14 cellular contexts compared by ENCODE assay signal in genomic region chr14:57889245-57889644, GRCh38. TPM values are rescaled to one million over a fixed set of nuclear protein-coding genes. Genes with fewer than 3 reads are reported as not detected.
DNase-seq lines count a peak whose midpoint lies in the region; ATAC-seq and TF ChIP-seq lines count a peak whose summit lies in the region.
"Had no signal": no experiment of that assay in that cellular context is flagged by ENCODE, and none has a peak within 500 bp of the region (broad histone marks: within the 10 kb centered on the region; RNA-seq: fewer than 3 reads in every experiment).

No MANE protein-coding gene starts in this region.

- peaks cover 4% of the 10 kb centered on the region for H3K4me1 Mint-ChIP-seq in endodermal cell

- 80 to 90% methylated on average over 3 to 4 of the region's 4 CpGs for WGBS in endodermal cell (ENCODE audit: insufficient coverage in 1 of 2, insufficient read length in 1 of 2), 2 experiments

- peaks cover 6% of the 10 kb centered on the region for H3K27me3 Mint-ChIP-seq in endodermal cell (ENCODE audit: insufficient read depth)
- H3K27me3 Mint-ChIP-seq: stimulated activated naive CD8-positive, alpha-beta T cell treated with anti-CD3 and anti-CD28 coated beads, Interleukin-15, Interleukin-2, amounts not matched to agents 100 ng/mL and 50 ng/mL, for 24 hours had no signal

- DNase-seq in A673 (ENCODE audit: low spot score) (peak; percentile 29), NCI-H1092 treated with DMSO at 0.1 percent for 48 hours (lab: John Stamatoyannopoulos, UW) (peak; percentile 63), cerebellar cortex (ENCODE audit: low spot score) (peak; percentile 98), kidney epithelial cell (ENCODE audit: low read depth) (peak; percentile 35), NCI-H2171 treated with DMSO at 0.1 percent for 48 hours (lab: John Stamatoyannopoulos, UW) (no peak), endodermal cell (no peak)
- DNase-seq: kidney glomerular epithelial cell, small intestine had no signal

- ATAC-seq in HG02623 (IDR thresholded peaks at IDR 0.05; ENCODE audit: unreplicated experiment): no peak
- ATAC-seq in GM21786 (IDR thresholded peaks at IDR 0.05; ENCODE audit: unreplicated experiment): no peak
- ATAC-seq: K562, Panc1 had no signal

- no peak overlapping the region for H3K27ac ChIP-seq in A673 (ENCODE audit: low read depth, low read length, poor library complexity, severe bottlenecking)
- no peak overlapping the region for H3K27ac ChIP-seq in endodermal cell (ENCODE audit: low read depth, low read length)
- H3K27ac ChIP-seq: breast epithelium had no signal

- intact Hi-C loops in A673 (cut with micrococcal nuclease; ENCODE audit: unreplicated experiment): loop anchor here (5.0 kb wide), 1 partner anchor 183 kb away; no protein-coding TSS in a partner anchor

- no peaks in the 10 kb centered on the region for H3K9me3 Mint-ChIP-seq in endodermal cell
- H3K9me3 Mint-ChIP-seq: stimulated activated naive CD8-positive, alpha-beta T cell treated with anti-CD3 and anti-CD28 coated beads, Interleukin-15, Interleukin-2, amounts not matched to agents 100 ng/mL and 50 ng/mL, for 24 hours had no signal

- H3K36me3 ChIP-seq in A673 (ENCODE audit: insufficient read depth, low read length, poor library complexity, severe bottlenecking) (no peaks in the 10 kb centered on the region), kidney epithelial cell (ENCODE audit: control insufficient read depth, insufficient read depth, low read length) (no peaks in the 10 kb centered on the region), endodermal cell (ENCODE audit: control insufficient read depth, insufficient read depth, low read length) (no peaks in the 10 kb centered on the region)
- H3K36me3 ChIP-seq: breast epithelium had no signal

- TF ChIP-seq CTCF in A673 (conservative IDR thresholded peaks at IDR 0.05; ENCODE audit: low read depth, low read length): no peak
- TF ChIP-seq CTCF in kidney epithelial cell (IDR thresholded peaks at IDR 0.05; ENCODE audit: insufficient read depth, low read length, poor library complexity, severe bottlenecking): no peak
- no peak for TF ChIP-seq CTCF in endodermal cell (conservative IDR thresholded peaks at IDR 0.05)

- no peak overlapping the region for H3K4me3 ChIP-seq in A673 (ENCODE audit: low read depth, low read length, poor library complexity, severe bottlenecking)
- H3K4me3 ChIP-seq in kidney epithelial cell (ENCODE audit: low read depth, low read length): no peak overlapping the region
- no peak overlapping the region for H3K4me3 ChIP-seq in endodermal cell (ENCODE audit: low read length)
- H3K4me3 ChIP-seq: breast epithelium, K562 had no signal

- H3K9me3 ChIP-seq in A673 (ENCODE audit: low read depth, low read length, poor library complexity, severe bottlenecking) (no peaks in the 10 kb centered on the region), endodermal cell (ENCODE audit: control insufficient read depth, low read length) (no peaks in the 10 kb centered on the region)
- H3K9me3 ChIP-seq: breast epithelium had no signal

- H3K9ac ChIP-seq in endodermal cell (ENCODE audit: extremely low read depth, low read length, poor library complexity, severe bottlenecking): no peak overlapping the region

- no peaks in the 10 kb centered on the region for H3K36me3 Mint-ChIP-seq in endodermal cell (ENCODE audit: low read depth)

- CTCF ChIA-PET in A673 (lab: Charles Lee): no interaction called here

- BruUV-seq in A673 (replicated peaks; lab: Mats Ljungman, UMichigan): no TSS peak

- H3K4me1 ChIP-seq in A673 (ENCODE audit: insufficient read depth, low read length, poor library complexity, severe bottlenecking) (peaks cover 3% of the 10 kb centered on the region), endodermal cell (ENCODE audit: control insufficient read depth, insufficient read depth, low read length) (no peaks in the 10 kb centered on the region)
- H3K4me1 ChIP-seq: breast epithelium had no signal

- H3K27me3 ChIP-seq in A673 (replicated peaks; ENCODE audit: insufficient read depth, low read depth, low read length, poor library complexity) (no peaks in the 10 kb centered on the region), kidney epithelial cell (ENCODE audit: control insufficient read depth, insufficient read depth, low read length) (no peaks in the 10 kb centered on the region), endodermal cell (ENCODE audit: control insufficient read depth, insufficient read depth, low read length, poor library complexity, severe bottlenecking) (no peaks in the 10 kb centered on the region)
- H3K27me3 ChIP-seq: breast epithelium had no signal

- POLR2A ChIA-PET in A673 (lab: Charles Lee; ENCODE audit: low non-redundant PET): no interaction called here

- no peak overlapping the region for H3K27ac Mint-ChIP-seq in endodermal cell
- H3K27ac Mint-ChIP-seq: stimulated activated naive CD8-positive, alpha-beta T cell treated with anti-CD3 and anti-CD28 coated beads, Interleukin-15, Interleukin-2, amounts not matched to agents 100 ng/mL and 50 ng/mL, for 24 hours had no signal

- H3K4me3 Mint-ChIP-seq in endodermal cell: no peak overlapping the region
- H3K4me3 Mint-ChIP-seq: stimulated activated naive CD8-positive, alpha-beta T cell treated with anti-CD3 and anti-CD28 coated beads, Interleukin-15, Interleukin-2, amounts not matched to agents 100 ng/mL and 50 ng/mL, for 24 hours had no signal

RNA-seq across cellular contexts. Expression of gene SLC35F4, which starts 23.4 kb away (rescaled TPM):
- total RNA-seq in A673 (2021): 0.59 TPM in 1 of 2 replicates, not detected in the other
- not detected in 2 replicates for total RNA-seq in kidney epithelial cell
- total RNA-seq in endodermal cell: not detected
- 0.32 TPM for polyA plus RNA-seq in endodermal cell (2013, experiment 1 of 2)
- 0.29 TPM for polyA plus RNA-seq in endodermal cell (2013, experiment 2 of 2)
- total RNA-seq: breast epithelium, K562 had no signal

Comparison
In these comparisons a context has a peak if more than half of its experiments do, and no peak if none do; other contexts are left out.
1. DNase-seq: peak in A673 (single experiment), NCI-H1092 treated with DMSO at 0.1 percent for 48 hours (single experiment), cerebellar cortex (single experiment) and kidney epithelial cell (single experiment); none in NCI-H2171 treated with DMSO at 0.1 percent for 48 hours (single experiment) and endodermal cell (single experiment).